In the genomic region with DNA sequence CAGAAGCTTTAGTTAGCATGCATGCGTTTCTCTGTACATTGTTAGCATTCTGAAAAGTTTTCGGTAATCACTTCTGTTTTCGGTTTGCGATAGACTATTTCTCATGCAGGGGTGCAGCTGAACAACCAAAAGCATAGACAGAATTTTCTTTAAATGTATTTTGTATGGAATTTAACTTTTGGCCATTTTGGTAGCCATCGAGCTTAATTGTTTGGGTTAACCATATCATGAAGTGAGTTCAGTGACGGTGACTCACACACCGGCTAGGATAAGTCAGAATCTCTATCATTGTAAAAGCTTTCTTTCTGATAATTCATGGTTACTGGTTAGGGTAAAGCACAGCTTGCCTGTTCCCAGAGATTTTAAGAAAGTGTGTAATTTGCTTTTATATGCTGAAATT, we compare ENCODE assay signal across 33 cellular contexts.
DNase-seq lines count a peak whose midpoint lies in the region; ATAC-seq, FAIRE-seq and TF ChIP-seq lines count a peak whose summit lies in the region.
"Had no signal": no experiment of that assay in that cellular context is flagged by ENCODE, and none has a peak within 500 bp of the region (broad histone marks: within the 10 kb centered on the region; RNA-seq: fewer than 3 reads in every experiment).

No MANE protein-coding gene starts in this region.

- H3K23ac ChIP-seq in mesendoderm (ENCODE audit: low read length): no peak overlapping the region

- H3K4ac ChIP-seq in mesendoderm (ENCODE audit: low read depth, low read length): no peak overlapping the region

- peaks cover 2% of the 10 kb centered on the region for H3K36me3 Mint-ChIP-seq in T-helper 17 cell (ENCODE audit: low read depth)
- H3K36me3 Mint-ChIP-seq: CD14-positive monocyte had no signal

- POLR2A ChIA-PET in HepG2 (lab: Yijun Ruan, JAX): interaction anchor here (1.0 kb wide), 1 partner anchor 10 kb away, joined by 3 read pairs; no protein-coding TSS in a partner anchor

- FAIRE-seq in HepG2 (lab: Jason Lieb, UNC): no peak
- FAIRE-seq: urothelium cell line had no signal

- no peak for TF ChIP-seq POLR2A in HepG2 (IDR thresholded peaks at IDR 0.05; ENCODE audit: insufficient read depth in 1 of 2, low read depth in 2 of 2, low read length in 2 of 2)

- H3K4me2 ChIP-seq in HepG2 (ENCODE audit: low read depth, low read length) (no peak overlapping the region), mesendoderm (ENCODE audit: low read length) (no peak overlapping the region)

- in situ Hi-C loops in HepG2 (cut with HindIII; ENCODE audit: extremely low pct_ligation_motif_present, low pct_unique_long_range_greater_than_20kb): no loop called here

- H3K9ac ChIP-seq in HepG2 (ENCODE audit: insufficient read depth, low read depth, low read length): no peak overlapping the region
- H3K9ac ChIP-seq in mesendoderm (ENCODE audit: low read length): no peak overlapping the region
- H3K9ac ChIP-seq: parathyroid adenoma had no signal

- peaks cover 2% of the 10 kb centered on the region for H3K4me1 Mint-ChIP-seq in T-helper 17 cell
- H3K4me1 Mint-ChIP-seq: activated CD4-positive, alpha-beta T cell treated with anti-CD3 and anti-CD28 coated beads for 36 hours; CD14-positive monocyte; endodermal cell had no signal

- H3K4me3 ChIP-seq in MG63 (peak overlapping the region; percentile 23), fibroblast of the aortic adventitia (ENCODE audit: low read depth, low read length) (no peak overlapping the region), HepG2 (replicated peaks in 1 of 3; ENCODE audit: insufficient read depth in 1 of 3, low read depth in 2 of 3, low read length in 3 of 3) (no peak overlapping the region), mesendoderm (ENCODE audit: low read length) (no peak overlapping the region)
- H3K4me3 ChIP-seq: esophagus squamous epithelium, lung, SK-N-MC, stomach had no signal

- intact Hi-C loops in HepG2 (cut with micrococcal nuclease; ENCODE audit: unreplicated experiment): no loop called here

- no peak overlapping the region for H2AFZ ChIP-seq in HepG2 (ENCODE audit: low read length)
- H2AFZ ChIP-seq: parathyroid adenoma had no signal

- CTCF ChIA-PET in HepG2 (lab: Yijun Ruan, JAX; ENCODE audit: low intra/inter-chr PET ratio, low total read pairs): no interaction called here

- H3K56ac ChIP-seq in mesendoderm (ENCODE audit: low read length): no peak overlapping the region

- H3K18ac ChIP-seq in mesendoderm (ENCODE audit: low read length): no peak overlapping the region

- ATAC-seq in T-helper 17 cell (no peak), HepG2 (no peak)
- ATAC-seq: activated CD4-positive, alpha-beta T cell treated with anti-CD3 and anti-CD28 coated beads for 36 hours; activated CD8-positive, alpha-beta T cell treated with anti-CD3 and anti-CD28 coated beads for 36 hours; left cardiac atrium had no signal

- H3K27ac ChIP-seq in HepG2 (ENCODE audit: extremely low read length, insufficient read depth, low read length) (no peak overlapping the region), mesendoderm (ENCODE audit: low read depth, low read length) (no peak overlapping the region)
- H3K27ac ChIP-seq: 22Rv1, esophagus squamous epithelium, parathyroid adenoma, SK-N-MC, stomach had no signal

- TF ChIP-seq CTCF in fibroblast of the aortic adventitia (IDR thresholded peaks at IDR 0.05; ENCODE audit: insufficient read depth, low read length) (no peak), HepG2 (CRISPR knock-in tag; IDR thresholded peaks at IDR 0.05) (no peak)

- H3K79me1 ChIP-seq in mesendoderm (ENCODE audit: low read length): no peaks in the 10 kb centered on the region

- H2AK5ac ChIP-seq in mesendoderm (ENCODE audit: low read length): no peak overlapping the region

- H4K20me1 ChIP-seq in HepG2 (ENCODE audit: insufficient read depth, low read length): no peaks in the 10 kb centered on the region

- no peak overlapping the region for H4K8ac ChIP-seq in mesendoderm (ENCODE audit: low read depth, low read length)

- no peak for TF ChIP-seq RAD21 in HepG2 (CRISPR knock-in tag; IDR thresholded peaks at IDR 0.05)

- H3K9me3 ChIP-seq in MG63 (no peaks in the 10 kb centered on the region), T-helper 17 cell (ENCODE audit: control insufficient read depth, low read length, poor library complexity, severe bottlenecking) (no peaks in the 10 kb centered on the region), HepG2 (ENCODE audit: low read length) (no peaks in the 10 kb centered on the region)
- H3K9me3 ChIP-seq: Caco-2, stomach had no signal

- H2BK120ac ChIP-seq in mesendoderm (ENCODE audit: low read depth, low read length): no peak overlapping the region

- H3K27ac Mint-ChIP-seq in T-helper 17 cell: no peak overlapping the region
- H3K27ac Mint-ChIP-seq: activated CD4-positive, alpha-beta T cell treated with anti-CD3 and anti-CD28 coated beads for 36 hours; activated CD8-positive, alpha-beta T cell treated with anti-CD3 and anti-CD28 coated beads for 36 hours; dendritic cell treated with granulocyte-macrophage colony-stimulating factor and Interleukin-4, amounts not matched to agents 40 ng/mL and 50 ng/mL, for 4 days; endodermal cell; T-helper 1 cell treated with Interleukin-12 subunit alpha and Interleukin-12 subunit beta and Interleukin-4 antibody, amounts not matched to agents 30 μg/mL and 1 μg/mL, for 36 hours had no signal

- H3K4me1 ChIP-seq in HepG2 (ENCODE audit: insufficient read depth, low read length) (no peaks in the 10 kb centered on the region), mesendoderm (ENCODE audit: control insufficient read depth, low read depth, low read length) (no peaks in the 10 kb centered on the region)
- H3K4me1 ChIP-seq: Caco-2, esophagus squamous epithelium, parathyroid adenoma had no signal

- H4K5ac ChIP-seq in mesendoderm (ENCODE audit: low read length): no peak overlapping the region

- H3K27me3 ChIP-seq in MG63 (no peaks in the 10 kb centered on the region), HepG2 (ENCODE audit: control insufficient read depth in 1 of 2, insufficient read depth in 2 of 2, low read length in 2 of 2) (0 out of 5 replicates have a peak, but pooled peaks cover 0 to 1% of the 10 kb centered on the region in 2 experiments), mesendoderm (ENCODE audit: insufficient read depth, low read length, poor library complexity) (no peaks in the 10 kb centered on the region)
- H3K27me3 ChIP-seq: esophagus squamous epithelium, stomach had no signal

- peak; percentile 26 for DNase-seq in A172 (ENCODE audit: low spot score)
- peak; percentile 15 for DNase-seq in MG63
- DNase-seq in astrocyte of the hippocampus (ENCODE audit: low read depth, low spot score): peak; percentile 26
- DNase-seq in fibroblast of the aortic adventitia (ENCODE audit: low read depth): peak; percentile 52
- no peak for DNase-seq in T-helper 17 cell
- DNase-seq in stimulated activated naive CD4-positive, alpha-beta T cell treated with Interleukin-2 at 50 U/mL for 16 hours (lab: John Stamatoyannopoulos, UW): no peak
- DNase-seq in HepG2 (ENCODE audit: low spot score): no peak
- no peak for DNase-seq in mesendoderm
- DNase-seq: activated CD4-positive, alpha-beta T cell treated with anti-CD3 and anti-CD28 coated beads for 36 hours; activated CD8-positive, alpha-beta memory T cell treated with anti-CD3 and anti-CD28 coated beads, Interleukin-2, amount 50 U/mL, for 48 hours; activated CD8-positive, alpha-beta T cell treated with anti-CD3 and anti-CD28 coated beads for 36 hours; activated naive CD4-positive, alpha-beta T cell treated with anti-CD3 and anti-CD28 coated beads, Interleukin-2, amount 50 U/mL, for 16 hours; anterior cingulate cortex; Caco-2; central memory CD4-positive, alpha-beta T cell; DMS79; endodermal cell; esophagus squamous epithelium; hippocampal formation; left cardiac atrium; NCI-H1105; NCI-H187; NCI-H510A; stimulated activated CD8-positive, alpha-beta memory T cell treated with anti-CD3 and anti-CD28 coated beads, Interleukin-4, amount 100 ng/mL, for 48 hours; stomach had no signal

- no peaks in the 10 kb centered on the region for H3K36me3 ChIP-seq in MG63
- H3K36me3 ChIP-seq in HepG2 (replicated peaks in 1 of 2; ENCODE audit: control insufficient read depth in 1 of 2, insufficient read depth in 2 of 2, low read length in 2 of 2): no peaks in the 10 kb centered on the region; a peak in 1 of 5 replicates
- H3K36me3 ChIP-seq in mesendoderm (ENCODE audit: control insufficient read depth, insufficient read depth, low read length): no peaks in the 10 kb centered on the region
- H3K36me3 ChIP-seq: esophagus squamous epithelium, stomach had no signal

- TF ChIP-seq EP300 in HepG2 (IDR thresholded peaks at IDR 0.05; ENCODE audit: low read depth in 2 of 2, low read length in 2 of 2): no peak
- TF ChIP-seq EP300 in HepG2 (CRISPR knock-in tag; IDR thresholded peaks at IDR 0.05; ENCODE audit: borderline replicate concordance): no peak

- no peak overlapping the region for H2BK5ac ChIP-seq in mesendoderm (ENCODE audit: low read length)

- H3K27me3 Mint-ChIP-seq in T-helper 17 cell: no peaks in the 10 kb centered on the region
- H3K27me3 Mint-ChIP-seq: activated CD4-positive, alpha-beta T cell treated with anti-CD3 and anti-CD28 coated beads for 36 hours; activated CD8-positive, alpha-beta T cell treated with anti-CD3 and anti-CD28 coated beads for 36 hours had no signal

- H3K79me2 ChIP-seq in HepG2 (ENCODE audit: insufficient read depth, low read length) (no peaks in the 10 kb centered on the region), mesendoderm (ENCODE audit: control insufficient read depth, insufficient read depth, low read length) (no peaks in the 10 kb centered on the region)
- H3K79me2 ChIP-seq: parathyroid adenoma had no signal

- BruUV-seq in HepG2 (replicated peaks; lab: Mats Ljungman, UMichigan): no TSS peak

- no peak overlapping the region for H2BK15ac ChIP-seq in mesendoderm (replicated peaks; ENCODE audit: low read depth)

- 90% methylated on average over 7 of the region's 7 CpGs for WGBS in HepG2 (ENCODE audit: low lambda C conversion rate)
- no CpG with 5 or more reads among the region's 7 CpGs for WGBS in mesendoderm (ENCODE audit: extremely low coverage, insufficient coverage, low lambda C conversion rate)

- no peak overlapping the region for H3K4me3 Mint-ChIP-seq in T-helper 17 cell
- H3K4me3 Mint-ChIP-seq: activated CD4-positive, alpha-beta T cell treated with anti-CD3 and anti-CD28 coated beads for 36 hours; activated CD8-positive, alpha-beta T cell treated with anti-CD3 and anti-CD28 coated beads for 36 hours; CD14-positive monocyte; dendritic cell treated with granulocyte-macrophage colony-stimulating factor and Interleukin-4, amounts not matched to agents 40 ng/mL and 50 ng/mL, for 4 days; endodermal cell; T-helper 1 cell treated with Interleukin-12 subunit alpha and Interleukin-12 subunit beta and Interleukin-4 antibody, amounts not matched to agents 30 μg/mL and 1 μg/mL, for 36 hours had no signal

TF ChIP-seq in HepG2, 621 proteins besides CTCF, POLR2A, EP300 and RAD21 (continues in another document):
- no peak for TF ChIP-seq ISX (CRISPR knock-in tag; conservative IDR thresholded peaks at IDR 0.05)
- no peak for TF ChIP-seq FOXK2 (IDR thresholded peaks at IDR 0.05)
- TF ChIP-seq ZNF367 (CRISPR knock-in tag; IDR thresholded peaks at IDR 0.05; ENCODE audit: borderline replicate concordance): no peak
- TF ChIP-seq GATAD2A (CRISPR knock-in tag; IDR thresholded peaks at IDR 0.05): no peak

Comparison
In these comparisons a context has a peak if more than half of its experiments do, and no peak if none do; other contexts are left out.
1. DNase-seq: peak in A172 (single experiment), MG63 (single experiment), astrocyte of the hippocampus (single experiment) and fibroblast of the aortic adventitia (single experiment); none in T-helper 17 cell (0 of 3), stimulated activated naive CD4-positive, alpha-beta T cell treated with Interleukin-2 at 50 U/mL for 16 hours (single experiment), HepG2 (single experiment) and mesendoderm (single experiment).